In genomic region chr14:69610020-69610858, GRCh38 we compare ENCODE assay signal across 8 cellular contexts. TPM values are rescaled to one million over a fixed set of nuclear protein-coding genes. Genes with fewer than 3 reads are reported as not detected.
A peak's percentile ranks its signal among the peaks of the same experiment; 100 is the strongest.
DNase-seq lines count a peak whose midpoint lies in the region; TF ChIP-seq lines count a peak whose summit lies in the region.

No MANE protein-coding gene starts in this region.

- peak overlapping the region; percentile 92 for H2AFZ ChIP-seq in neural cell (ENCODE audit: low read depth, low read length)

- TF ChIP-seq RAD21 in neural cell (conservative IDR thresholded peaks at IDR 0.05): no peak

- H3K9ac ChIP-seq in neural cell (ENCODE audit: low read length): peak overlapping the region; percentile 80

- no peak for TF ChIP-seq CTCF in C4-2B (conservative IDR thresholded peaks at IDR 0.05)
- no peak for TF ChIP-seq CTCF in neural cell (IDR thresholded peaks at IDR 0.05; ENCODE audit: poor library complexity, severe bottlenecking)

- H3F3A ChIP-seq in neural cell (ENCODE audit: insufficient read depth, low read length, poor library complexity, severe bottlenecking): no peaks in the 10 kb centered on the region

- TF ChIP-seq EP300 in neural cell (conservative IDR thresholded peaks at IDR 0.05; ENCODE audit: poor library complexity, severe bottlenecking): no peak

- DNase-seq in NCI-H69 (lab: John Stamatoyannopoulos, UW) (peak; percentile 54), NCI-H1048 (lab: John Stamatoyannopoulos, UW) (no peak), T1000 (lab: John Stamatoyannopoulos, UW) (no peak), NCI-H524 treated with DMSO at 0.1 percent for 48 hours (lab: John Stamatoyannopoulos, UW) (no peak), SKM-1 treated with dmso at 0.1 percent for 144 hours (lab: John Stamatoyannopoulos, UW; ENCODE audit: unreplicated experiment) (no peak)
- DNase-seq in effector memory CD4-positive, alpha-beta T cell: no peak

- H3K9me2 ChIP-seq in neural cell (ENCODE audit: insufficient read depth, low read length): no peaks in the 10 kb centered on the region

- H3K79me2 ChIP-seq in neural cell (replicated peaks; ENCODE audit: insufficient read depth, low read length): peaks cover 29% of the 10 kb centered on the region

- H3K9me3 ChIP-seq in effector memory CD4-positive, alpha-beta T cell (ENCODE audit: control insufficient read depth, low read length): no peaks in the 10 kb centered on the region
- H3K9me3 ChIP-seq in neural cell (ENCODE audit: low read length): no peaks in the 10 kb centered on the region

- peak overlapping the region; percentile 89 for H3K4me2 ChIP-seq in neural cell (ENCODE audit: low read length)

- no peaks in the 10 kb centered on the region for H3K36me3 ChIP-seq in effector memory CD4-positive, alpha-beta T cell (ENCODE audit: control insufficient read depth, insufficient read depth, low read length)
- H3K36me3 ChIP-seq in neural cell (ENCODE audit: insufficient read depth, low read length): no peaks in the 10 kb centered on the region

- H3K27me3 ChIP-seq in effector memory CD4-positive, alpha-beta T cell (replicated peaks; ENCODE audit: control insufficient read depth, insufficient read depth, low read length, poor library complexity, severe bottlenecking): no peaks in the 10 kb centered on the region
- no peaks in the 10 kb centered on the region for H3K27me3 ChIP-seq in neural cell (ENCODE audit: insufficient read depth, low read depth, low read length)

- peak overlapping the region; percentile 85 for H3K27ac ChIP-seq in C4-2B
- H3K27ac ChIP-seq in effector memory CD4-positive, alpha-beta T cell (ENCODE audit: insufficient read depth, low read length, poor library complexity, severe bottlenecking): peak overlapping the region; percentile 72
- peak overlapping the region; percentile 93 for H3K27ac ChIP-seq in neural cell (ENCODE audit: low read length)

- peaks cover 25% of the 10 kb centered on the region for H3K4me1 ChIP-seq in effector memory CD4-positive, alpha-beta T cell (ENCODE audit: control insufficient read depth, insufficient read depth, low read length, poor library complexity, severe bottlenecking)

- H3K4me3 ChIP-seq in effector memory CD4-positive, alpha-beta T cell (ENCODE audit: insufficient read depth, low read depth, low read length, poor library complexity, severe bottlenecking): peak overlapping the region; percentile 45
- peak overlapping the region; percentile 92 for H3K4me3 ChIP-seq in neural cell (ENCODE audit: low read length)

- no peaks in the 10 kb centered on the region for H4K20me1 ChIP-seq in neural cell (ENCODE audit: insufficient read depth)

TF ChIP-seq in neural cell, 6 proteins besides CTCF, POLR2A, EP300 and RAD21:
- TF ChIP-seq TAF1 (IDR thresholded peaks at IDR 0.05; ENCODE audit: low read depth) (no peak), REST (IDR thresholded peaks at IDR 0.05; ENCODE audit: borderline replicate concordance) (no peak), EZH2 (IDR thresholded peaks at IDR 0.05; ENCODE audit: borderline replicate concordance, insufficient read depth, low read length, poor library complexity, severe bottlenecking) (no peak), POLR2AphosphoS5 (IDR thresholded peaks at IDR 0.05) (no peak), SMC3 (conservative IDR thresholded peaks at IDR 0.05; ENCODE audit: poor library complexity) (no peak), MXI1 (conservative IDR thresholded peaks at IDR 0.05; ENCODE audit: poor library complexity, severe bottlenecking) (no peak)

RNA-seq across cellular contexts. Expression of gene SUSD6, which starts 1.2 kb away (rescaled TPM):
- 5.1 and 5.2 TPM in 2 replicates for polyA plus RNA-seq in neural cell
- polyA minus RNA-seq in neural cell: 11.7 and 14.2 TPM in 2 replicates

RNA-seq across cellular contexts. Expression of gene CCDC177, which starts 35.6 kb away (rescaled TPM):
- 3.2 and 4.3 TPM in 2 replicates for polyA plus RNA-seq in neural cell
- polyA minus RNA-seq in neural cell: 14.9 and 16.3 TPM in 2 replicates
